ENCODE assay signal across 24 cellular contexts in the genomic region with DNA sequence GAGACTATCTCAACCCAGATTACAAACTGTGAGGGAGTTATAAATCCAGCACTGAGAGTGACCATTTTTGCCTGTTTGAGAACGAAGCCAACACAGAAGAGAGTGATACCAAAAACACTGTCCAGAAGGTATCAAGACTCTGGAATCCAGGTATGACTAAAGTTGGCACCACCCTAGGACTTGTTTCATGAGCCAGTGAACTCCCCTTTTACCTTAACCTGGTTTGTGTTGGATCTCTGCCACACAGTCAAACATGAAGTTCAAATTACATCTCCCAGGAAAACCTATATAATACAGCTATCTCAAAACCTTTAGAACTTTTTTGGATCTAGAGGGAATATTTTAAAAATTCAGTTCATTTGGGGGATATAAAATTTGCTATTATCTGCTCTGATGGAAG. TPM values are rescaled to one million over a fixed set of nuclear protein-coding genes. Genes with fewer than 3 reads are reported as not detected.
DNase-seq lines count a peak whose midpoint lies in the region; ATAC-seq and TF ChIP-seq lines count a peak whose summit lies in the region.
"Had no signal": no experiment of that assay in that cellular context is flagged by ENCODE, and none has a peak within 500 bp of the region (broad histone marks: within the 10 kb centered on the region; RNA-seq: fewer than 3 reads in every experiment).

No MANE protein-coding gene starts in this region.

- H3K9ac ChIP-seq in neuronal stem cell (ENCODE audit: low read depth, low read length, poor library complexity): no peak overlapping the region

- no peak overlapping the region for H2AK5ac ChIP-seq in neuronal stem cell (ENCODE audit: low read depth, low read length)

- TF ChIP-seq CTCF in CD4-positive, alpha-beta T cell (IDR thresholded peaks at IDR 0.05): no peak
- TF ChIP-seq CTCF in chondrocyte (IDR thresholded peaks at IDR 0.05): no peak
- TF ChIP-seq CTCF in psoas muscle (IDR thresholded peaks at IDR 0.05): no peak

- no peaks in the 10 kb centered on the region for H3K9me3 ChIP-seq in CD4-positive, alpha-beta T cell (ENCODE audit: control insufficient read depth, low read length)
- H3K9me3 ChIP-seq in neuronal stem cell (replicated peaks in 1 of 2; ENCODE audit: control insufficient read depth in 2 of 2, insufficient read depth in 1 of 2, low read depth in 1 of 2, low read length in 2 of 2) (peaks cover 9 to 21% of the 10 kb centered on the region in 2 donors), psoas muscle (no peaks in the 10 kb centered on the region)
- H3K9me3 ChIP-seq: Peyer's patch, SJSA1, thyroid gland had no signal

- DNase-seq in CD4-positive, alpha-beta T cell: no peak
- DNase-seq in LoVo (ENCODE audit: low spot score): peak; percentile 16
- DNase-seq in chondrocyte (ENCODE audit: low spot score): no peak
- no peak for DNase-seq in neuronal stem cell (ENCODE audit: low spot score)
- DNase-seq in psoas muscle: no peak
- DNase-seq in ACHN: no peak
- DNase-seq in SW480 (ENCODE audit: low spot score): no peak
- DNase-seq: activated CD4-positive, alpha-beta memory T cell treated with anti-CD3 and anti-CD28 coated beads for 36 hours; activated naive CD4-positive, alpha-beta T cell treated with Interleukin-2 at 50 U/mL for 16 hours; COR-L47; H9; kidney glomerular epithelial cell; mesendoderm; naive thymus-derived CD8-positive, alpha-beta T cell; NCI-H1417; NCI-H82; Peyer's patch; posterior cingulate gyrus; stimulated activated CD4-positive, alpha-beta T cell treated with anti-CD3 and anti-CD28 coated beads, Interleukin-2, amount 100 ng/mL, for 24 hours; stimulated activated naive CD4-positive, alpha-beta T cell treated with Interleukin-2 at 50 U/mL for 16 hours; thyroid gland had no signal

- peaks cover 0 to 6% of the 10 kb centered on the region in 2 donors for H3K4me1 ChIP-seq in neuronal stem cell (ENCODE audit: control insufficient read depth in 2 of 2, insufficient read depth in 1 of 2, low read depth in 1 of 2, low read length in 2 of 2)
- H3K4me1 ChIP-seq in psoas muscle: peaks cover 10% of the 10 kb centered on the region

- no peak overlapping the region for H3K27ac ChIP-seq in CD4-positive, alpha-beta T cell (ENCODE audit: low read depth, low read length)
- H3K27ac ChIP-seq in neuronal stem cell (replicated peaks; ENCODE audit: low read length) (peak overlapping the region; percentile 9), psoas muscle (no peak overlapping the region)
- H3K27ac ChIP-seq: Peyer's patch, SJSA1 had no signal

- H3K23ac ChIP-seq in neuronal stem cell (ENCODE audit: low read depth, low read length, poor library complexity): no peak overlapping the region

- intact Hi-C loops in CD4-positive, alpha-beta T cell (cut with DNase I, micrococcal nuclease): no loop called here
- intact Hi-C loops in psoas muscle (cut with DNase I): no loop called here

- H4K91ac ChIP-seq in neuronal stem cell (ENCODE audit: low read depth, low read length, poor library complexity): no peak overlapping the region

- no peaks in the 10 kb centered on the region for H3K9me3 Mint-ChIP-seq in CD4-positive, alpha-beta T cell
- no peaks in the 10 kb centered on the region for H3K9me3 Mint-ChIP-seq in chondrocyte (ENCODE audit: low read depth)
- H3K9me3 Mint-ChIP-seq: activated CD4-positive, alpha-beta memory T cell treated with anti-CD3 and anti-CD28 coated beads for 36 hours; central memory CD8-positive, alpha-beta T cell; naive thymus-derived CD8-positive, alpha-beta T cell; T-helper 1 cell treated with Interleukin-12 subunit alpha and Interleukin-12 subunit beta and Interleukin-4 antibody, amounts not matched to agents 30 μg/mL and 1 μg/mL, for 36 hours had no signal

- no peak overlapping the region for H3K14ac ChIP-seq in neuronal stem cell (ENCODE audit: low read length)

- H2BK5ac ChIP-seq in neuronal stem cell (ENCODE audit: low read length): no peak overlapping the region

- no peak overlapping the region for H2BK12ac ChIP-seq in neuronal stem cell (ENCODE audit: low read length)

- WGBS in neuronal stem cell (ENCODE audit: extremely low coverage in 2 of 2, insufficient read length in 2 of 2, insufficient replicate concordance in 1 of 2), 2 donors: no CpG with 5 or more reads among the region's 1 CpG
- 89 to 93% (median 90%) methylated on average over 1 of the region's 1 CpG for WGBS in psoas muscle, 3 donors

- no peak overlapping the region for H3K4ac ChIP-seq in neuronal stem cell (ENCODE audit: low read length)

- H3K36me3 Mint-ChIP-seq in CD4-positive, alpha-beta T cell (ENCODE audit: low read depth): peaks cover 16% of the 10 kb centered on the region
- H3K36me3 Mint-ChIP-seq in chondrocyte (ENCODE audit: low read depth): no peaks in the 10 kb centered on the region

- H3K79me1 ChIP-seq in neuronal stem cell (ENCODE audit: low read depth, low read length): peaks cover 13% of the 10 kb centered on the region

- no peak overlapping the region for H3K4me3 Mint-ChIP-seq in CD4-positive, alpha-beta T cell
- no peak overlapping the region for H3K4me3 Mint-ChIP-seq in chondrocyte (ENCODE audit: unreplicated experiment)
- H3K4me3 Mint-ChIP-seq: activated CD4-positive, alpha-beta memory T cell treated with anti-CD3 and anti-CD28 coated beads for 36 hours; central memory CD8-positive, alpha-beta T cell; H9; T-helper 1 cell treated with Interleukin-12 subunit alpha and Interleukin-12 subunit beta and Interleukin-4 antibody, amounts not matched to agents 30 μg/mL and 1 μg/mL, for 36 hours had no signal

- no peak overlapping the region for H2BK120ac ChIP-seq in neuronal stem cell (ENCODE audit: low read depth, low read length)

- peak overlapping the region; percentile 25 for H3K27ac Mint-ChIP-seq in CD4-positive, alpha-beta T cell
- peak overlapping the region; percentile 6 for H3K27ac Mint-ChIP-seq in chondrocyte (ENCODE audit: unreplicated experiment)
- H3K27ac Mint-ChIP-seq: activated CD4-positive, alpha-beta memory T cell treated with anti-CD3 and anti-CD28 coated beads for 36 hours; T-helper 1 cell treated with Interleukin-12 subunit alpha and Interleukin-12 subunit beta and Interleukin-4 antibody, amounts not matched to agents 30 μg/mL and 1 μg/mL, for 36 hours had no signal

- H3K27me3 Mint-ChIP-seq in CD4-positive, alpha-beta T cell: no peaks in the 10 kb centered on the region
- no peaks in the 10 kb centered on the region for H3K27me3 Mint-ChIP-seq in chondrocyte (ENCODE audit: low read depth)
- H3K27me3 Mint-ChIP-seq: activated CD4-positive, alpha-beta memory T cell treated with anti-CD3 and anti-CD28 coated beads for 36 hours; central memory CD8-positive, alpha-beta T cell; naive thymus-derived CD8-positive, alpha-beta T cell had no signal

- H3K4me1 Mint-ChIP-seq in CD4-positive, alpha-beta T cell (ENCODE audit: low read depth): peaks cover 74% of the 10 kb centered on the region
- peaks cover 33% of the 10 kb centered on the region for H3K4me1 Mint-ChIP-seq in chondrocyte (ENCODE audit: low read depth)

- POLR2A ChIA-PET in CD4-positive, alpha-beta T cell (lab: Charles Lee): no interaction called here

- in situ Hi-C loops in ACHN (cut with HindIII; ENCODE audit: low pct_ligation_motif_present, low pct_unique_long_range_greater_than_20kb, low sequenced_read_pairs): no loop called here

- ATAC-seq in CD4-positive, alpha-beta T cell (ENCODE audit: poor library complexity): no peak
- ATAC-seq in psoas muscle: no peak
- ATAC-seq: naive thymus-derived CD8-positive, alpha-beta T cell had no signal

- no peak overlapping the region for H4K8ac ChIP-seq in neuronal stem cell (ENCODE audit: low read depth, low read length)

- no peak overlapping the region for H3K4me2 ChIP-seq in neuronal stem cell (ENCODE audit: insufficient read depth, low read length, poor library complexity, severe bottlenecking)

- no peak overlapping the region for H3K18ac ChIP-seq in neuronal stem cell (ENCODE audit: low read length)

- H3K27me3 ChIP-seq in CD4-positive, alpha-beta T cell (ENCODE audit: control insufficient read depth, insufficient read depth, low read length): no peaks in the 10 kb centered on the region
- no peaks in the 10 kb centered on the region for H3K27me3 ChIP-seq in neuronal stem cell (ENCODE audit: control insufficient read depth in 3 of 3, insufficient read depth in 3 of 3, low read depth in 1 of 3, low read length in 3 of 3)
- H3K27me3 ChIP-seq in psoas muscle (ENCODE audit: insufficient read depth in 3 of 3, low read length in 2 of 3): no peaks in the 10 kb centered on the region
- H3K27me3 ChIP-seq: Peyer's patch, SJSA1, thyroid gland had no signal

- no peak overlapping the region for H2BK15ac ChIP-seq in neuronal stem cell (ENCODE audit: low read length)

- peaks cover 13 to 64% of the 10 kb centered on the region in 2 donors for H3K36me3 ChIP-seq in neuronal stem cell (replicated peaks in 1 of 2; ENCODE audit: control insufficient read depth in 2 of 2, insufficient read depth in 2 of 2, low read length in 2 of 2)
- H3K36me3 ChIP-seq in psoas muscle (ENCODE audit: insufficient read depth in 1 of 2, low read depth in 1 of 2): no peaks in the 10 kb centered on the region
- H3K36me3 ChIP-seq: Peyer's patch, SJSA1 had no signal

- H3K4me3 ChIP-seq in neuronal stem cell (ENCODE audit: low read length in 2 of 2) (no peak overlapping the region), psoas muscle (no peak overlapping the region)
- H3K4me3 ChIP-seq: Peyer's patch, SJSA1, thyroid gland had no signal

- no peak overlapping the region for H2AFZ ChIP-seq in neuronal stem cell (ENCODE audit: low read length)

- CTCF ChIA-PET in CD4-positive, alpha-beta T cell (lab: Charles Lee): no interaction called here

RNA-seq across cellular contexts. Expression of a gene that starts 11.4 kb away (rescaled TPM):
- 10 to 100 TPM; 21.3 to 22.0 TPM for total RNA-seq in CD4-positive, alpha-beta T cell
- total RNA-seq in chondrocyte: 14.1 to 15.3 TPM (median 14.5 TPM) in 3 replicates
- polyA plus RNA-seq in neuronal stem cell (2013, experiment 1 of 2): 19.2 TPM
- 19.2 TPM for polyA plus RNA-seq in neuronal stem cell (2013, experiment 2 of 2)
- total RNA-seq in psoas muscle: 1 to 10 TPM; 5.2 to 6.0 (median 5.3) TPM
- 1 to 10 TPM; 2.5 to 5.3 (median 3.0) TPM for polyA plus RNA-seq in psoas muscle

RNA-seq across cellular contexts. Expression of a gene that starts 31.3 kb away (rescaled TPM):
- 10 to 100 TPM; 29.0 to 29.6 TPM for total RNA-seq in CD4-positive, alpha-beta T cell
- total RNA-seq in chondrocyte (84.3 to 101 TPM (median 86.3 TPM) in 3 replicates), psoas muscle (100 to 1,000 TPM in 3 of 4 donors, 10 to 100 TPM in 1; 74.7 to 111 (median 100) TPM)
- 139 TPM for polyA plus RNA-seq in neuronal stem cell (2013, experiment 1 of 2)
- polyA plus RNA-seq in neuronal stem cell (2013, experiment 2 of 2): 138 TPM
- polyA plus RNA-seq in psoas muscle: 100 to 1,000 TPM in 2 of 3 donors, 10 to 100 TPM in 1; 72.2 to 138 (median 105) TPM

RNA-seq across cellular contexts. Expression of a gene that starts 31.9 kb away (rescaled TPM):
- total RNA-seq in CD4-positive, alpha-beta T cell: 10 to 100 TPM; 28.9 to 29.7 TPM
- total RNA-seq in chondrocyte (12.7 to 13.9 TPM (median 13.7 TPM) in 3 replicates), psoas muscle (10 to 100 TPM; 17.6 to 22.5 (median 21.8) TPM)
- polyA plus RNA-seq in neuronal stem cell (2013, experiment 1 of 2): 23.1 TPM
- polyA plus RNA-seq in neuronal stem cell (2013, experiment 2 of 2): 21.5 TPM
- 10 to 100 TPM; 12.1 to 21.6 (median 18.1) TPM for polyA plus RNA-seq in psoas muscle
